ENCODE assay signal across 1 cellular context in the genomic region with DNA sequence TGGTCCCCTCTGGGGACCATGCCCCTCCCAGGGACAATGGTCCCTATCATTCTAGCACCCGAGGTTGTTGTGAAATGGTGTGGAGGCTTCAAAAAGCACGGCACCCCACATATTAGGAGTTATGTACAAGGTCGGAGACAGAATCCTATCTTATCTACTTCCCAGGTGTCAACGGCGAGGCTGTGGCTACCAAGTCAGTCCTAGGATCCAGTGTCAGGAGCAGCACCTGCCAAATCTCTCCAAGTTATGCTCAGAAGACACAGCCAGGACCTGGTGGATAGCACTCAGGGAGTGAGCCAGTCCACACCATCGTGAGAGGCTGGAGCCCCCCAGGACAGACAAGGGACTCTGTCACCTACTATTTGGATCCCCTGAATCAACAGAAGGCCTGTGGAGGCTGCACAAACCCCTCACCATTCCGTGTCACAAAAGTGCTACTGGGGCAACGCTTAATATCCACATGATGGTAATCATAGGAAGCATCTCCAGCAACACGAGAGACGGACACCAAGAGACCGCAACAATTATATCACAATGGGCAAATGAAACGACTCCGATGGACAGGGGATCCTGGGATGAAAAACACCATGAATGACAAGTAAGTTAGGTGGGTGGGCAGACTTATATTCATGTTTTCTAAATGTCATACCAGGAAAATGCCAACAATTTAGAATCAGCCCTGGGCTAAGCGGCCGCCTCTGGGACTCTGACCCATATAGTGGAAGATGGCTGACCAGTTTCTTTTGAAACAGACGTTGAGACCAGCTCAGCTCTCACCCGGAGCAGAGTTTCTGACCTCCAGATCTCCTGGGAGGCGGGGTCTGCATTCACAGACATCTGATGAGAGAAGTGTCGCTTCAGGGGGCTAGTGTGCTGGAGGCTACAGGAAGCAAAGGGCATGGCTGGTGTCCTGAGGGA.
TF ChIP-seq lines count a peak whose summit lies in the region.

No MANE protein-coding gene starts in this region.

TF ChIP-seq in K562, 482 proteins besides CTCF, POLR2A, EP300 and RAD21 (continued from another document and continues in another):
- TF ChIP-seq, protein P1, sequence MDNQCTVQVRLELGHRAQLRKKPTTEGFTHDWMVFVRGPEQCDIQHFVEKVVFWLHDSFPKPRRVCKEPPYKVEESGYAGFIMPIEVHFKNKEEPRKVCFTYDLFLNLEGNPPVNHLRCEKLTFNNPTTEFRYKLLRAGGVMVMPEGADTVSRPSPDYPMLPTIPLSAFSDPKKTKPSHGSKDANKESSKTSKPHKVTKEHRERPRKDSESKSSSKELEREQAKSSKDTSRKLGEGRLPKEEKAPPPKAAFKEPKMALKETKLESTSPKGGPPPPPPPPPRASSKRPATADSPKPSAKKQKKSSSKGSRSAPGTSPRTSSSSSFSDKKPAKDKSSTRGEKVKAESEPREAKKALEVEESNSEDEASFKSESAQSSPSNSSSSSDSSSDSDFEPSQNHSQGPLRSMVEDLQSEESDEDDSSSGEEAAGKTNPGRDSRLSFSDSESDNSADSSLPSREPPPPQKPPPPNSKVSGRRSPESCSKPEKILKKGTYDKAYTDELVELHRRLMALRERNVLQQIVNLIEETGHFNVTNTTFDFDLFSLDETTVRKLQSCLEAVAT (IDR thresholded peaks at IDR 0.05): no peak
- TF ChIP-seq FOXJ3 (CRISPR knock-in tag; IDR thresholded peaks at IDR 0.05) (no peak), SAFB (IDR thresholded peaks at IDR 0.05; ENCODE audit: borderline replicate concordance, low read depth, low read length) (no peak), ZNF764 (CRISPR knock-in tag; IDR thresholded peaks at IDR 0.05; ENCODE audit: low read depth) (0 out of 2 replicates have a peak, but pooled peaks have one; percentile 65), MCM5 (IDR thresholded peaks at IDR 0.05; ENCODE audit: low read depth) (no peak), TBP (optimal IDR thresholded peaks at IDR 0.05; ENCODE audit: low read depth, low read length) (no peak), POLR2AphosphoS5 (IDR thresholded peaks at IDR 0.05; ENCODE audit: control insufficient read depth, insufficient read depth, low read depth, low read length) (no peak), DDX20 (tag; IDR thresholded peaks at IDR 0.05; ENCODE audit: low read depth) (no peak), DACH1 (IDR thresholded peaks at IDR 0.05; ENCODE audit: partially characterized antibody) (no peak), HOXB6 (CRISPR knock-in tag; IDR thresholded peaks at IDR 0.05; ENCODE audit: borderline replicate concordance) (no peak), CBX2 (IDR thresholded peaks at IDR 0.05; ENCODE audit: insufficient read depth, low read length, poor library complexity, severe bottlenecking) (peak; percentile 99), ZFPM2 (CRISPR knock-in tag; IDR thresholded peaks at IDR 0.05) (no peak), PRMT5 (CRISPR knock-in tag; IDR thresholded peaks at IDR 0.05) (no peak), RBBP5 (IDR thresholded peaks at IDR 0.05; ENCODE audit: borderline replicate concordance, insufficient read depth, low read length, poor library complexity, severe bottlenecking) (peak; percentile 23), TRIM24 (IDR thresholded peaks at IDR 0.05) (no peak), MEF2D (tag; conservative IDR thresholded peaks at IDR 0.05; ENCODE audit: low read depth) (no peak), CLOCK (CRISPR knock-in tag; IDR thresholded peaks at IDR 0.05; ENCODE audit: borderline replicate concordance) (no peak), NR4A1 (CRISPR knock-in tag; IDR thresholded peaks at IDR 0.05) (0 out of 2 replicates have a peak, but pooled peaks have one; percentile 76), NR4A1 (tag; IDR thresholded peaks at IDR 0.05) (no peak), SMARCB1 (IDR thresholded peaks at IDR 0.05; ENCODE audit: insufficient read length, low read depth) (no peak), ZNF431 (CRISPR knock-in tag; IDR thresholded peaks at IDR 0.05) (0 out of 2 replicates have a peak, but pooled peaks have one; percentile 15), PPARD (CRISPR knock-in tag; IDR thresholded peaks at IDR 0.05) (peak; percentile 36; the same call in 1 of the 2 replicates), CCAR2 (IDR thresholded peaks at IDR 0.05; ENCODE audit: low read depth, low read length) (no peak), POLR3A (IDR thresholded peaks at IDR 0.05; ENCODE audit: borderline replicate concordance, extremely low read depth, insufficient read depth, insufficient read length) (no peak), ETV5 (CRISPR knock-in tag; IDR thresholded peaks at IDR 0.05; ENCODE audit: low read depth) (no peak), ILK (tag; IDR thresholded peaks at IDR 0.05; ENCODE audit: borderline replicate concordance, low read depth) (no peak), ZNF79 (CRISPR knock-in tag; IDR thresholded peaks at IDR 0.05; ENCODE audit: low read depth) (no peak), ZNF830 (CRISPR knock-in tag; IDR thresholded peaks at IDR 0.05) (no peak), KLF1 (tag; IDR thresholded peaks at IDR 0.05) (no peak), BCLAF1 (IDR thresholded peaks at IDR 0.05; ENCODE audit: borderline replicate concordance in 1 of 2, control insufficient read depth in 1 of 2, low read depth in 2 of 2, low read length in 1 of 2) (no peak), DMBX1 (CRISPR knock-in tag; IDR thresholded peaks at IDR 0.05; ENCODE audit: borderline replicate concordance) (no peak), ZNF444 (CRISPR knock-in tag; IDR thresholded peaks at IDR 0.05) (no peak), ID3 (CRISPR knock-in tag; IDR thresholded peaks at IDR 0.05) (no peak), ID3 (tag; IDR thresholded peaks at IDR 0.05) (no peak), SIN3A (IDR thresholded peaks at IDR 0.05; ENCODE audit: borderline replicate concordance in 2 of 2, control insufficient read depth in 1 of 2, low read depth in 2 of 2, low read length in 2 of 2) (0 out of 4 replicates have a peak, but pooled peaks of 1 of the 2 experiments have one; percentile 15), ATF1 (CRISPR knock-in tag; IDR thresholded peaks at IDR 0.05) (no peak), ATF1 (tag; IDR thresholded peaks at IDR 0.05) (no peak), ZNF184 (CRISPR knock-in tag; IDR thresholded peaks at IDR 0.05) (no peak)
- TF ChIP-seq, protein P2, sequence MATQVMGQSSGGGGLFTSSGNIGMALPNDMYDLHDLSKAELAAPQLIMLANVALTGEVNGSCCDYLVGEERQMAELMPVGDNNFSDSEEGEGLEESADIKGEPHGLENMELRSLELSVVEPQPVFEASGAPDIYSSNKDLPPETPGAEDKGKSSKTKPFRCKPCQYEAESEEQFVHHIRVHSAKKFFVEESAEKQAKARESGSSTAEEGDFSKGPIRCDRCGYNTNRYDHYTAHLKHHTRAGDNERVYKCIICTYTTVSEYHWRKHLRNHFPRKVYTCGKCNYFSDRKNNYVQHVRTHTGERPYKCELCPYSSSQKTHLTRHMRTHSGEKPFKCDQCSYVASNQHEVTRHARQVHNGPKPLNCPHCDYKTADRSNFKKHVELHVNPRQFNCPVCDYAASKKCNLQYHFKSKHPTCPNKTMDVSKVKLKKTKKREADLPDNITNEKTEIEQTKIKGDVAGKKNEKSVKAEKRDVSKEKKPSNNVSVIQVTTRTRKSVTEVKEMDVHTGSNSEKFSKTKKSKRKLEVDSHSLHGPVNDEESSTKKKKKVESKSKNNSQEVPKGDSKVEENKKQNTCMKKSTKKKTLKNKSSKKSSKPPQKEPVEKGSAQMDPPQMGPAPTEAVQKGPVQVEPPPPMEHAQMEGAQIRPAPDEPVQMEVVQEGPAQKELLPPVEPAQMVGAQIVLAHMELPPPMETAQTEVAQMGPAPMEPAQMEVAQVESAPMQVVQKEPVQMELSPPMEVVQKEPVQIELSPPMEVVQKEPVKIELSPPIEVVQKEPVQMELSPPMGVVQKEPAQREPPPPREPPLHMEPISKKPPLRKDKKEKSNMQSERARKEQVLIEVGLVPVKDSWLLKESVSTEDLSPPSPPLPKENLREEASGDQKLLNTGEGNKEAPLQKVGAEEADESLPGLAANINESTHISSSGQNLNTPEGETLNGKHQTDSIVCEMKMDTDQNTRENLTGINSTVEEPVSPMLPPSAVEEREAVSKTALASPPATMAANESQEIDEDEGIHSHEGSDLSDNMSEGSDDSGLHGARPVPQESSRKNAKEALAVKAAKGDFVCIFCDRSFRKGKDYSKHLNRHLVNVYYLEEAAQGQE (CRISPR knock-in tag; IDR thresholded peaks at IDR 0.05; ENCODE audit: low read depth): no peak
- TF ChIP-seq, protein P3, sequence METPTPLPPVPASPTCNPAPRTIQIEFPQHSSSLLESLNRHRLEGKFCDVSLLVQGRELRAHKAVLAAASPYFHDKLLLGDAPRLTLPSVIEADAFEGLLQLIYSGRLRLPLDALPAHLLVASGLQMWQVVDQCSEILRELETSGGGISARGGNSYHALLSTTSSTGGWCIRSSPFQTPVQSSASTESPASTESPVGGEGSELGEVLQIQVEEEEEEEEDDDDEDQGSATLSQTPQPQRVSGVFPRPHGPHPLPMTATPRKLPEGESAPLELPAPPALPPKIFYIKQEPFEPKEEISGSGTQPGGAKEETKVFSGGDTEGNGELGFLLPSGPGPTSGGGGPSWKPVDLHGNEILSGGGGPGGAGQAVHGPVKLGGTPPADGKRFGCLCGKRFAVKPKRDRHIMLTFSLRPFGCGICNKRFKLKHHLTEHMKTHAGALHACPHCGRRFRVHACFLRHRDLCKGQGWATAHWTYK (CRISPR knock-in tag; IDR thresholded peaks at IDR 0.05): 0 out of 2 replicates have a peak, but pooled peaks have one; percentile 10
- TF ChIP-seq, protein P4, sequence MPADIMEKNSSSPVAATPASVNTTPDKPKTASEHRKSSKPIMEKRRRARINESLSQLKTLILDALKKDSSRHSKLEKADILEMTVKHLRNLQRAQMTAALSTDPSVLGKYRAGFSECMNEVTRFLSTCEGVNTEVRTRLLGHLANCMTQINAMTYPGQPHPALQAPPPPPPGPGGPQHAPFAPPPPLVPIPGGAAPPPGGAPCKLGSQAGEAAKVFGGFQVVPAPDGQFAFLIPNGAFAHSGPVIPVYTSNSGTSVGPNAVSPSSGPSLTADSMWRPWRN (IDR thresholded peaks at IDR 0.05; ENCODE audit: low read depth): no peak
- TF ChIP-seq, protein P5, sequence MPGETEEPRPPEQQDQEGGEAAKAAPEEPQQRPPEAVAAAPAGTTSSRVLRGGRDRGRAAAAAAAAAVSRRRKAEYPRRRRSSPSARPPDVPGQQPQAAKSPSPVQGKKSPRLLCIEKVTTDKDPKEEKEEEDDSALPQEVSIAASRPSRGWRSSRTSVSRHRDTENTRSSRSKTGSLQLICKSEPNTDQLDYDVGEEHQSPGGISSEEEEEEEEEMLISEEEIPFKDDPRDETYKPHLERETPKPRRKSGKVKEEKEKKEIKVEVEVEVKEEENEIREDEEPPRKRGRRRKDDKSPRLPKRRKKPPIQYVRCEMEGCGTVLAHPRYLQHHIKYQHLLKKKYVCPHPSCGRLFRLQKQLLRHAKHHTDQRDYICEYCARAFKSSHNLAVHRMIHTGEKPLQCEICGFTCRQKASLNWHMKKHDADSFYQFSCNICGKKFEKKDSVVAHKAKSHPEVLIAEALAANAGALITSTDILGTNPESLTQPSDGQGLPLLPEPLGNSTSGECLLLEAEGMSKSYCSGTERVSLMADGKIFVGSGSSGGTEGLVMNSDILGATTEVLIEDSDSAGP (CRISPR knock-in tag; IDR thresholded peaks at IDR 0.05): no peak
